8 cellular contexts compared by ENCODE assay signal in genomic region chr2:190181066-190181681, GRCh38.
DNase-seq lines count a peak whose midpoint lies in the region; ATAC-seq, FAIRE-seq and TF ChIP-seq lines count a peak whose summit lies in the region.

No MANE protein-coding gene starts in this region.

- no peaks in the 10 kb centered on the region for H3K9me3 Mint-ChIP-seq in astrocyte (ENCODE audit: unreplicated experiment)

- H3K27me3 Mint-ChIP-seq in astrocyte (ENCODE audit: low read depth, unreplicated experiment) = peaks cover 7% of the 10 kb centered on the region

- no peak for FAIRE-seq in astrocyte (lab: Jason Lieb, UNC)

- H3K36me3 Mint-ChIP-seq in astrocyte (ENCODE audit: low read depth, unreplicated experiment) = no peaks in the 10 kb centered on the region

- no peaks in the 10 kb centered on the region for H4K20me1 ChIP-seq in astrocyte (ENCODE audit: insufficient read depth, low read length)

- ATAC-seq in GM18868 (IDR thresholded peaks at IDR 0.05; ENCODE audit: unreplicated experiment) (peak; percentile 30), right lobe of liver (peak; percentile 1 to 7 (median 5))

- peak overlapping the region; percentile 88 for H3K4me2 ChIP-seq in astrocyte (ENCODE audit: low read length)

- H3K27ac ChIP-seq in HL-60 (replicated peaks) (no peak overlapping the region), astrocyte (ENCODE audit: low read depth, low read length) (no peak overlapping the region), right lobe of liver (peak overlapping the region; percentile 65 to 78 (median 77)), suprapubic skin (peak overlapping the region; percentile 93)

- TF ChIP-seq POLR2A in right lobe of liver (IDR thresholded peaks at IDR 0.05) = no peak
- no peak for TF ChIP-seq POLR2A in suprapubic skin (IDR thresholded peaks at IDR 0.05)

- intact Hi-C loops in right lobe of liver (cut with DNase I) = no loop called here

- H3K36me3 ChIP-seq in BJ (ENCODE audit: control insufficient read depth, insufficient read depth, low read length) (no peaks in the 10 kb centered on the region), astrocyte (ENCODE audit: insufficient read depth, low read length) (no peaks in the 10 kb centered on the region), right lobe of liver (no peaks in the 10 kb centered on the region), suprapubic skin (no peaks in the 10 kb centered on the region)

- H3K9me3 ChIP-seq in astrocyte (ENCODE audit: insufficient read depth, low read depth, low read length) (no peaks in the 10 kb centered on the region), right lobe of liver (no peaks in the 10 kb centered on the region), suprapubic skin (no peaks in the 10 kb centered on the region)

- TF ChIP-seq EP300 in suprapubic skin (IDR thresholded peaks at IDR 0.05) = no peak

- H3K4me1 ChIP-seq in astrocyte (ENCODE audit: insufficient read depth, low read length) (peaks cover 9% of the 10 kb centered on the region), right lobe of liver (peaks cover 0 to 6% (median 0%) of the 10 kb centered on the region in 4 donors), suprapubic skin (peaks cover 17% of the 10 kb centered on the region)

- H3K27me3 ChIP-seq in BJ (ENCODE audit: control insufficient read depth, insufficient read depth, low read length) = no peaks in the 10 kb centered on the region; the same call in 1 of the 2 replicates
- H3K27me3 ChIP-seq in HL-60 (ENCODE audit: insufficient read depth, poor library complexity, severe bottlenecking) = no peaks in the 10 kb centered on the region
- no peaks in the 10 kb centered on the region for H3K27me3 ChIP-seq in astrocyte (ENCODE audit: insufficient read depth, low read length)
- no peaks in the 10 kb centered on the region for H3K27me3 ChIP-seq in right lobe of liver
- H3K27me3 ChIP-seq in suprapubic skin = no peaks in the 10 kb centered on the region

- 13% methylated on average over 12 of the region's 17 CpGs for WGBS in right lobe of liver (ENCODE audit: insufficient coverage, low coverage, low lambda C conversion rate, missing lambda C conversion rate)
- 7% methylated on average over 9 of the region's 17 CpGs for WGBS in suprapubic skin

- CTCF ChIA-PET in BJ (lab: Yijun Ruan, JAX) = interaction anchor here (0.7 to 1.1 kb wide), 2 partner anchors 10 to 186 kb away, joined by 3 to 4 read pairs; no protein-coding TSS in a partner anchor

- no peak for TF ChIP-seq CTCF in BJ (IDR thresholded peaks at IDR 0.05; ENCODE audit: insufficient read depth, low read depth, low read length)
- no peak for TF ChIP-seq CTCF in HL-60 (IDR thresholded peaks at IDR 0.05; ENCODE audit: insufficient read depth, low read length)
- TF ChIP-seq CTCF in astrocyte (IDR thresholded peaks at IDR 0.05; ENCODE audit: insufficient read depth, low read depth, low read length) = no peak
- TF ChIP-seq CTCF in right lobe of liver (IDR thresholded peaks at IDR 0.05) = no peak
- no peak for TF ChIP-seq CTCF in suprapubic skin (IDR thresholded peaks at IDR 0.05)

- H3K79me2 ChIP-seq in astrocyte (ENCODE audit: insufficient read depth, low read length) = no peaks in the 10 kb centered on the region

- H3K4me3 ChIP-seq in BJ (ENCODE audit: low read depth, low read length) = peak overlapping the region; percentile 56
- peak overlapping the region; percentile 48 for H3K4me3 ChIP-seq in HL-60 (replicated peaks; ENCODE audit: insufficient read depth, low read length)
- H3K4me3 ChIP-seq in astrocyte (ENCODE audit: insufficient read depth, low read depth, low read length) = peak overlapping the region; percentile 58
- H3K4me3 ChIP-seq in right lobe of liver = peak overlapping the region; percentile 57 to 76 (median 64)
- H3K4me3 ChIP-seq in suprapubic skin = peak overlapping the region; percentile 81

- H2AFZ ChIP-seq in astrocyte (ENCODE audit: low read depth, low read length) = peak overlapping the region; percentile 87

- no peaks in the 10 kb centered on the region for H3K4me1 Mint-ChIP-seq in astrocyte (ENCODE audit: low read depth, unreplicated experiment)

- H3K9ac ChIP-seq in astrocyte (ENCODE audit: low read length) = peak overlapping the region; percentile 69

- no peak overlapping the region for H3K27ac Mint-ChIP-seq in astrocyte (ENCODE audit: unreplicated experiment)

- POLR2A ChIA-PET in BJ (lab: Charles Lee) = no interaction called here

- peak overlapping the region; percentile 75 for H3K4me3 Mint-ChIP-seq in astrocyte (ENCODE audit: unreplicated experiment)

- DNase-seq in BJ (ENCODE audit: low read depth) (no peak), HL-60 (ENCODE audit: low read depth in 1 of 2, low spot score in 1 of 2) (peak in 1 of 2 experiments; percentile 20), astrocyte (ENCODE audit: low read depth) (no peak), right lobe of liver (no peak), suprapubic skin (ENCODE audit: low spot score in 2 of 2) (peak; percentile 83 to 87), NCI-H2196 treated with DMSO at 0.1 percent for 48 hours (lab: John Stamatoyannopoulos, UW; ENCODE audit: unreplicated experiment) (no peak)
- no peak for DNase-seq in activated CD4-positive, CD25-positive, alpha-beta regulatory T cell treated with anti-CD3 and anti-CD28 coated beads, Interleukin-2, amount 50 U/mL, for 72 hours

Comparison
In these comparisons a context has a peak if more than half of its experiments do, and no peak if none do; other contexts are left out.
1. DNase-seq: peak in suprapubic skin (2 of 2); none in BJ (single experiment), astrocyte (single experiment), right lobe of liver (0 of 3), activated CD4-positive, CD25-positive, alpha-beta regulatory T cell treated with anti-CD3 and anti-CD28 coated beads, Interleukin-2, amount 50 U/mL, for 72 hours (single experiment) and NCI-H2196 treated with DMSO at 0.1 percent for 48 hours (single experiment).
2. H3K27ac ChIP-seq: peak in right lobe of liver (3 of 3) and suprapubic skin (single experiment); none in HL-60 (single experiment) and astrocyte (single experiment).
3. Peak in every context shown above with its lines, with median percentiles within 50 percentile points of each other: H3K4me3 ChIP-seq.